In genomic region chr1:57163332-57163731, GRCh38 we compare ENCODE assay signal across 29 cellular contexts.
DNase-seq lines count a peak whose midpoint lies in the region; ATAC-seq and TF ChIP-seq lines count a peak whose summit lies in the region.
"Had no signal": no experiment of that assay in that cellular context is flagged by ENCODE, and none has a peak within 500 bp of the region (broad histone marks: within the 10 kb centered on the region; RNA-seq: fewer than 3 reads in every experiment).

No MANE protein-coding gene starts in this region.

- intact Hi-C loops in left ventricle myocardium superior (cut with micrococcal nuclease) (no loop called here), Right ventricle myocardium superior (cut with DNase I) (no loop called here)

- TF ChIP-seq CTCF in VCaP (conservative IDR thresholded peaks at IDR 0.05) (no peak), endothelial cell (IDR thresholded peaks at IDR 0.05; ENCODE audit: unreplicated experiment) (no peak)

- H3K27ac ChIP-seq in VCaP = peak overlapping the region; percentile 41
- H3K27ac ChIP-seq: brain microvascular endothelial cell, colonic mucosa, esophagus muscularis mucosa, lower lobe of right lung, sigmoid colon had no signal

- H3K9me3 Mint-ChIP-seq in endothelial cell (ENCODE audit: unreplicated experiment) = no peaks in the 10 kb centered on the region
- H3K9me3 Mint-ChIP-seq: activated CD4-positive, alpha-beta T cell treated with anti-CD3 and anti-CD28 coated beads, Interleukin-2, amount 10 ng/mL, durations not matched to agents 7 days and 5 days; activated naive CD8-positive, alpha-beta T cell treated with anti-CD3 and anti-CD28 coated beads, Interleukin-2, amount 10 ng/mL, durations not matched to agents 7 days and 5 days had no signal

- H3K27ac Mint-ChIP-seq in endothelial cell (ENCODE audit: unreplicated experiment) = peak overlapping the region; percentile 12
- H3K27ac Mint-ChIP-seq: activated CD4-positive, alpha-beta T cell treated with anti-CD3 and anti-CD28 coated beads, Interleukin-2, amount 10 ng/mL, durations not matched to agents 7 days and 5 days; activated naive CD8-positive, alpha-beta T cell treated with anti-CD3 and anti-CD28 coated beads, Interleukin-2, amount 10 ng/mL, durations not matched to agents 7 days and 5 days; HFFc6; type B pancreatic cell had no signal

- no peaks in the 10 kb centered on the region for H3K27me3 Mint-ChIP-seq in endothelial cell (ENCODE audit: unreplicated experiment)
- H3K27me3 Mint-ChIP-seq: activated CD4-positive, alpha-beta T cell treated with anti-CD3 and anti-CD28 coated beads, Interleukin-2, amount 10 ng/mL, durations not matched to agents 7 days and 5 days; activated naive CD8-positive, alpha-beta T cell treated with anti-CD3 and anti-CD28 coated beads, Interleukin-2, amount 10 ng/mL, durations not matched to agents 7 days and 5 days; CD4-positive, CD25-positive, alpha-beta regulatory T cell had no signal

- H3K4me1 Mint-ChIP-seq in endothelial cell (ENCODE audit: unreplicated experiment) = peaks cover 10% of the 10 kb centered on the region
- H3K4me1 Mint-ChIP-seq: activated CD4-positive, alpha-beta T cell treated with anti-CD3 and anti-CD28 coated beads, Interleukin-2, amount 10 ng/mL, durations not matched to agents 7 days and 5 days; activated naive CD8-positive, alpha-beta T cell treated with anti-CD3 and anti-CD28 coated beads, Interleukin-2, amount 10 ng/mL, durations not matched to agents 7 days and 5 days; IgD-negative memory B cell had no signal

- no peak overlapping the region for H3K4me3 Mint-ChIP-seq in endothelial cell (ENCODE audit: unreplicated experiment)
- H3K4me3 Mint-ChIP-seq: activated CD4-positive, alpha-beta T cell treated with anti-CD3 and anti-CD28 coated beads, Interleukin-2, amount 10 ng/mL, durations not matched to agents 7 days and 5 days; activated naive CD8-positive, alpha-beta T cell treated with anti-CD3 and anti-CD28 coated beads, Interleukin-2, amount 10 ng/mL, durations not matched to agents 7 days and 5 days; CD4-positive, CD25-positive, alpha-beta regulatory T cell; HFFc6; IgD-negative memory B cell; type B pancreatic cell had no signal

- DNase-seq in left ventricle myocardium superior (no peak), Right ventricle myocardium superior (no peak), endothelial cell (ENCODE audit: low spot score) (no peak), putamen (ENCODE audit: low spot score) (peak; percentile 42), NCI-H1436 (lab: John Stamatoyannopoulos, UW) (no peak), DMS53 treated with DMSO at 0.1 percent for 48 hours (lab: John Stamatoyannopoulos, UW; ENCODE audit: unreplicated experiment) (no peak)
- DNase-seq: activated CD4-positive, alpha-beta T cell treated with anti-CD3 and anti-CD28 coated beads, Interleukin-2, amount 10 ng/mL, durations not matched to agents 7 days and 5 days; activated effector memory CD4-positive, alpha-beta T cell treated with Interleukin-2 at 50 U/mL for 16 hours; activated naive CD8-positive, alpha-beta T cell treated with anti-CD3 and anti-CD28 coated beads, Interleukin-2, amount 10 ng/mL, durations not matched to agents 7 days and 5 days; brain microvascular endothelial cell; CD4-positive, CD25-positive, alpha-beta regulatory T cell; colonic mucosa; DMS 273 treated with DMSO at 0.1 percent for 48 hours; effector memory CD4-positive, alpha-beta T cell; foreskin melanocyte; HFFc6; lower lobe of right lung; mucosa of descending colon; NCI-H1105 treated with DMSO at 0.1 percent for 48 hours; NCI-H2029 treated with DMSO at 0.1 percent for 48 hours; NCI-H345; NCI-H82; sigmoid colon; SW 1271 had no signal

- peak; percentile 19 for ATAC-seq in left ventricle myocardium superior
- no peak for ATAC-seq in Right ventricle myocardium superior (ENCODE audit: poor library complexity)
- ATAC-seq in GM19324 (IDR thresholded peaks at IDR 0.05; ENCODE audit: low FRiP score, unreplicated experiment) = no peak
- ATAC-seq: lower lobe of right lung, mucosa of descending colon had no signal

- no peaks in the 10 kb centered on the region for H3K36me3 Mint-ChIP-seq in endothelial cell (ENCODE audit: low read depth, unreplicated experiment)
- H3K36me3 Mint-ChIP-seq: activated naive CD8-positive, alpha-beta T cell treated with anti-CD3 and anti-CD28 coated beads, Interleukin-2, amount 10 ng/mL, durations not matched to agents 7 days and 5 days; CD4-positive, CD25-positive, alpha-beta regulatory T cell; IgD-negative memory B cell; type B pancreatic cell had no signal
